25 cellular contexts compared by ENCODE assay signal in genomic region chr14:71507681-71508080, GRCh38.
"Had no signal": no experiment of that assay in that cellular context is flagged by ENCODE, and none has a peak within 500 bp of the region (broad histone marks: within the 10 kb centered on the region; RNA-seq: fewer than 3 reads in every experiment).

No MANE protein-coding gene starts in this region.

- H3K27me3 ChIP-seq: brain microvascular endothelial cell, MG63, Peyer's patch, SJCRH30 had no signal

- H3K27ac ChIP-seq: brain microvascular endothelial cell, Peyer's patch, RWPE1, SJCRH30 had no signal

- H3K9me3 Mint-ChIP-seq: activated T-cell treated with anti-CD3 and anti-CD28 coated beads, Interleukin-2, amount 50 U/mL, for 24 hours; activated T-helper 1 cell treated with anti-CD3 and anti-CD28 coated beads, Interleukin-12 subunit alpha, Interleukin-12 subunit beta, Interleukin-2, Interleukin-4 antibody, amounts not matched to agents 30 ng/mL and 10 ng/mL and 1 ng/mL, durations not matched to agents 14 hours and 24 hours and 36 hours; T-helper 1 cell treated with Interleukin-12 subunit alpha and Interleukin-12 subunit beta and Interleukin-4 antibody, amounts not matched to agents 30 μg/mL and 1 μg/mL, for 36 hours had no signal

- ATAC-seq: activated CD4-positive, CD25-positive, alpha-beta regulatory T cell treated with anti-CD3 and anti-CD28 coated beads, Interleukin-2, amount 50 U/mL, for 24 hours; activated CD8-positive, alpha-beta T cell treated with anti-CD3 and anti-CD28 coated beads, Interleukin-2, amount 10 ng/mL, durations not matched to agents 7 days and 5 days had no signal

- H3K36me3 ChIP-seq: MG63, Peyer's patch, SJCRH30 had no signal

- H3K27ac Mint-ChIP-seq: activated CD8-positive, alpha-beta T cell treated with anti-CD3 and anti-CD28 coated beads, Interleukin-2, amount 10 ng/mL, durations not matched to agents 7 days and 5 days; activated naive CD8-positive, alpha-beta T cell; activated T-cell treated with anti-CD3 and anti-CD28 coated beads, Interleukin-2, amount 50 U/mL, for 24 hours; activated T-helper 1 cell treated with anti-CD3 and anti-CD28 coated beads, Interleukin-12 subunit alpha, Interleukin-12 subunit beta, Interleukin-2, Interleukin-4 antibody, amounts not matched to agents 30 ng/mL and 10 ng/mL and 1 ng/mL, durations not matched to agents 14 hours and 24 hours and 36 hours; T-helper 1 cell treated with Interleukin-12 subunit alpha and Interleukin-12 subunit beta and Interleukin-4 antibody, amounts not matched to agents 30 μg/mL and 1 μg/mL, for 36 hours had no signal

- DNase-seq: activated CD4-positive, alpha-beta T cell treated with anti-CD3 and anti-CD28 coated beads for 4 hours; activated CD4-positive, alpha-beta T cell treated with anti-CD3 and anti-CD28 coated beads, Interleukin-2, amount 50 U/mL, for 4 hours; activated CD8-positive, alpha-beta T cell treated with anti-CD3 and anti-CD28 coated beads, Interleukin-2, amount 10 ng/mL, durations not matched to agents 7 days and 5 days; activated effector memory CD4-positive, alpha-beta T cell treated with Interleukin-2 at 50 U/mL for 16 hours; activated naive CD4-positive, alpha-beta T cell; activated T-cell treated with anti-CD3 and anti-CD28 coated beads, Interleukin-2, amount 50 U/mL, for 24 hours; amygdala; brain microvascular endothelial cell; KG1; MG63; MV-4-11; NCI-H1092 treated with DMSO at 0.1 percent for 48 hours; NCI-H1417 treated with DMSO at 0.1 percent for 48 hours; NCI-H1694; NCI-H2029 treated with DMSO at 0.1 percent for 48 hours; NCI-H446; NCI-H524; Peyer's patch; Right ventricle myocardium superior; SJCRH30 had no signal

- H3K4me1 ChIP-seq: Peyer's patch, SJCRH30 had no signal

- H3K4me3 ChIP-seq: MG63, Peyer's patch, SJCRH30 had no signal

- H3K4me3 Mint-ChIP-seq: activated CD8-positive, alpha-beta T cell treated with anti-CD3 and anti-CD28 coated beads, Interleukin-2, amount 10 ng/mL, durations not matched to agents 7 days and 5 days; activated naive CD8-positive, alpha-beta T cell; activated T-cell treated with anti-CD3 and anti-CD28 coated beads, Interleukin-2, amount 50 U/mL, for 24 hours; activated T-helper 1 cell treated with anti-CD3 and anti-CD28 coated beads, Interleukin-12 subunit alpha, Interleukin-12 subunit beta, Interleukin-2, Interleukin-4 antibody, amounts not matched to agents 30 ng/mL and 10 ng/mL and 1 ng/mL, durations not matched to agents 14 hours and 24 hours and 36 hours; T-helper 1 cell treated with Interleukin-12 subunit alpha and Interleukin-12 subunit beta and Interleukin-4 antibody, amounts not matched to agents 30 μg/mL and 1 μg/mL, for 36 hours had no signal

- H3K9me3 ChIP-seq: MG63, Peyer's patch, SJCRH30 had no signal

- H3K27me3 Mint-ChIP-seq: activated naive CD8-positive, alpha-beta T cell; activated T-cell treated with anti-CD3 and anti-CD28 coated beads, Interleukin-2, amount 50 U/mL, for 24 hours had no signal
